ENCODE assay signal across 22 cellular contexts in the genomic region with DNA sequence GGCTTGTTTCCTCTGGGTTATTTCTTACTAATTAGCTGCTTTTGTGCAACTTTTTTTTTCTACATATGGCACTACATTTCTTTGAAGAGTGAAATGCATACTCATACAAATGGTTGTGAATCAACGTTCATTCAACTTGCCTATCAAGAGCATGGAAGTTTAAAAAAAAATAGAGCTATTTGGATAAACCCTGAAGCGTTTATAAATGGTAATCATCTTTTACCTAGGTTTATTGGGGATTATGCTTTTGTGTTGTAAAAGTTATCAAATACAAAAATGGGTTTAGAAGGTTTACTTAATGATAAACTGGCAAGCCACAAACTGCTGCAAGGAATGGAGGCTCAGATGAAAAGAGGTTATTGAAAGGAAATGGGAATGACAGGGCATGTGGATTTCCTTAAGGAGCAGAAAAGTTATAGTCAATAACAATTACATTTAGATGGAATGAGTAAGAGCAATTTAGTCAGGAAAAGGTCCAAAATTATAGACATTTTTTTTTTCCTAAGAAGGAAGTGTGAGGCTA.
DNase-seq lines count a peak whose midpoint lies in the region; ATAC-seq and TF ChIP-seq lines count a peak whose summit lies in the region.
"Had no signal": no experiment of that assay in that cellular context is flagged by ENCODE, and none has a peak within 500 bp of the region (broad histone marks: within the 10 kb centered on the region; RNA-seq: fewer than 3 reads in every experiment).

No MANE protein-coding gene starts in this region.

- BruUV-seq in Panc1 (replicated peaks; lab: Mats Ljungman, UMichigan) (no TSS peak), MCF 10A (replicated peaks; lab: Mats Ljungman, UMichigan) (no TSS peak)

- H3K27me3 ChIP-seq in GM23248 (replicated peaks; ENCODE audit: insufficient read depth) (no peaks in the 10 kb centered on the region), Panc1 (ENCODE audit: control insufficient read depth, insufficient read depth, low read length) (no peaks in the 10 kb centered on the region), neural progenitor cell (no peaks in the 10 kb centered on the region)

- no peaks in the 10 kb centered on the region for H3K4me1 ChIP-seq in GM23248 (ENCODE audit: insufficient read depth)
- no peaks in the 10 kb centered on the region; the same call in 1 of the 2 replicates for H3K4me1 ChIP-seq in Panc1 (ENCODE audit: control insufficient read depth, insufficient read depth, low read length)
- H3K4me1 ChIP-seq in neural progenitor cell = peaks cover 32% of the 10 kb centered on the region

- no peak for ATAC-seq in Panc1
- ATAC-seq in GM18505 (IDR thresholded peaks at IDR 0.05; ENCODE audit: unreplicated experiment) = no peak
- ATAC-seq: GM12878, HCT116, HepG2 had no signal

- H3K9me3 Mint-ChIP-seq in neural progenitor cell (peaks cover 12% of the 10 kb centered on the region), MCF 10A (ENCODE audit: unreplicated experiment) (no peaks in the 10 kb centered on the region)
- H3K9me3 Mint-ChIP-seq: CD4-positive, alpha-beta T cell; HFFc6 had no signal

- 71 to 76% methylated on average over 2 of the region's 2 CpGs for WGBS in GM23248 (ENCODE audit: low coverage in 1 of 2, low lambda C conversion rate in 2 of 2, missing lambda C conversion rate in 2 of 2), 2 experiments

- peaks cover 8% of the 10 kb centered on the region for H3K27me3 Mint-ChIP-seq in neural progenitor cell (ENCODE audit: insufficient read depth, low read depth)
- H3K27me3 Mint-ChIP-seq in MCF 10A (ENCODE audit: insufficient read depth, unreplicated experiment) = no peaks in the 10 kb centered on the region
- H3K27me3 Mint-ChIP-seq: CD4-positive, alpha-beta T cell; IgD-negative memory B cell had no signal

- no peak overlapping the region for H3K4me2 ChIP-seq in GM23248 (ENCODE audit: unreplicated experiment)
- H3K4me2 ChIP-seq in neural progenitor cell = peak overlapping the region; percentile 6

- intact Hi-C loops in Panc1 (cut with micrococcal nuclease; ENCODE audit: unreplicated experiment) (no loop called here), MCF 10A (cut with micrococcal nuclease) (no loop called here)

- POLR2A ChIA-PET in Panc1 (lab: Charles Lee) = no interaction called here
- POLR2A ChIA-PET in MCF 10A (lab: Yijun Ruan, JAX) = no interaction called here

- H3K4me3 Mint-ChIP-seq in neural progenitor cell (no peak overlapping the region), MCF 10A (ENCODE audit: unreplicated experiment) (no peak overlapping the region)
- H3K4me3 Mint-ChIP-seq: CD4-positive, alpha-beta T cell; HFFc6; IgD-negative memory B cell had no signal

- CTCF ChIA-PET in Panc1 (lab: Charles Lee) = no interaction called here
- CTCF ChIA-PET in MCF 10A (lab: Yijun Ruan, JAX) = no interaction called here

- H3K27ac Mint-ChIP-seq in neural progenitor cell (no peak overlapping the region), MCF 10A (ENCODE audit: low read depth, unreplicated experiment) (no peak overlapping the region)
- H3K27ac Mint-ChIP-seq: CD4-positive, alpha-beta T cell; HFFc6; IgD-negative memory B cell had no signal

- H3K4me3 ChIP-seq in GM23248 (no peak overlapping the region), Panc1 (ENCODE audit: low read depth in 2 of 2, low read length in 2 of 2) (no peak overlapping the region), neural progenitor cell (no peak overlapping the region)
- H3K4me3 ChIP-seq: GM12878 had no signal

- DNase-seq in EH (ENCODE audit: low read depth) (peak; percentile 55), GM23248 (no peak), Panc1 (ENCODE audit: low read depth, low spot score) (no peak), neural progenitor cell (ENCODE audit: low spot score) (no peak), NCI-H146 treated with DMSO at 0.1 percent for 48 hours (lab: John Stamatoyannopoulos, UW; ENCODE audit: unreplicated experiment) (no peak), MCF 10A (ENCODE audit: unreplicated experiment) (no peak)
- DNase-seq: ACHN; AML-193; CD4-positive, alpha-beta T cell; DMS153; DMS79; GF-D8; GOT3; H7; HFFc6; KBM-7 had no signal

- H3K9me2 ChIP-seq in GM23248 (ENCODE audit: insufficient read depth) = no peaks in the 10 kb centered on the region; the same call in 1 of the 2 replicates

- H3K36me3 Mint-ChIP-seq in neural progenitor cell (peaks cover 11% of the 10 kb centered on the region), MCF 10A (ENCODE audit: insufficient read depth, unreplicated experiment) (no peaks in the 10 kb centered on the region)
- H3K36me3 Mint-ChIP-seq: IgD-negative memory B cell had no signal

- H2AFZ ChIP-seq in GM23248 (0 out of 2 replicates have a peak overlapping the region, but pooled peaks have one; percentile 8), neural progenitor cell (replicated peaks) (no peak overlapping the region)

- in situ Hi-C loops in GM23248 (cut with MboI) (no loop called here), Panc1 (cut with HindIII; ENCODE audit: low pct_unique_long_range_greater_than_20kb, low sequenced_read_pairs) (no loop called here)

- TF ChIP-seq CTCF in Panc1 (IDR thresholded peaks at IDR 0.05) (no peak), neural progenitor cell (IDR thresholded peaks at IDR 0.05) (no peak), MCF 10A (IDR thresholded peaks at IDR 0.05; ENCODE audit: unreplicated experiment) (no peak)

- peaks cover 5% of the 10 kb centered on the region for H3K4me1 Mint-ChIP-seq in neural progenitor cell
- H3K4me1 Mint-ChIP-seq in MCF 10A (ENCODE audit: insufficient read depth, unreplicated experiment) = no peaks in the 10 kb centered on the region
- H3K4me1 Mint-ChIP-seq: IgD-negative memory B cell had no signal

- H3K9ac ChIP-seq in GM23248 (no peak overlapping the region), neural progenitor cell (no peak overlapping the region)

- H3K79me2 ChIP-seq in GM23248 (ENCODE audit: insufficient read depth) (no peaks in the 10 kb centered on the region), neural progenitor cell (ENCODE audit: low read depth) (no peaks in the 10 kb centered on the region)

- no peak for TF ChIP-seq POLR2A in GM18505 (IDR thresholded peaks at IDR 0.05; ENCODE audit: borderline replicate concordance, extremely low read depth, insufficient read depth, insufficient read length)

- H3K27ac ChIP-seq in GM23248 (no peak overlapping the region), Panc1 (ENCODE audit: low read length) (0 out of 2 replicates have a peak overlapping the region, but pooled peaks have one; percentile 12), neural progenitor cell (no peak overlapping the region)
- H3K27ac ChIP-seq: C4-2B had no signal

- H3K9me3 ChIP-seq in GM23248 (ENCODE audit: low read depth) (no peaks in the 10 kb centered on the region), Panc1 (ENCODE audit: control insufficient read depth, insufficient read depth, low read depth, low read length) (no peaks in the 10 kb centered on the region), neural progenitor cell (ENCODE audit: low read depth) (no peaks in the 10 kb centered on the region)

- H3K36me3 ChIP-seq in GM23248 (ENCODE audit: low read depth) = no peaks in the 10 kb centered on the region
- no peaks in the 10 kb centered on the region for H3K36me3 ChIP-seq in Panc1 (ENCODE audit: control insufficient read depth, insufficient read depth, low read length)
- no peaks in the 10 kb centered on the region for H3K36me3 ChIP-seq in neural progenitor cell

- H4K20me1 ChIP-seq in GM23248 (ENCODE audit: insufficient read depth) = no peaks in the 10 kb centered on the region
- no peaks in the 10 kb centered on the region for H4K20me1 ChIP-seq in neural progenitor cell (ENCODE audit: low read depth)

- no peaks in the 10 kb centered on the region for H3F3A ChIP-seq in GM23248 (ENCODE audit: insufficient read depth)
- peaks cover 9% of the 10 kb centered on the region for H3F3A ChIP-seq in neural progenitor cell (ENCODE audit: low read depth)
